ENCODE assay signal across 12 cellular contexts in the genomic region with DNA sequence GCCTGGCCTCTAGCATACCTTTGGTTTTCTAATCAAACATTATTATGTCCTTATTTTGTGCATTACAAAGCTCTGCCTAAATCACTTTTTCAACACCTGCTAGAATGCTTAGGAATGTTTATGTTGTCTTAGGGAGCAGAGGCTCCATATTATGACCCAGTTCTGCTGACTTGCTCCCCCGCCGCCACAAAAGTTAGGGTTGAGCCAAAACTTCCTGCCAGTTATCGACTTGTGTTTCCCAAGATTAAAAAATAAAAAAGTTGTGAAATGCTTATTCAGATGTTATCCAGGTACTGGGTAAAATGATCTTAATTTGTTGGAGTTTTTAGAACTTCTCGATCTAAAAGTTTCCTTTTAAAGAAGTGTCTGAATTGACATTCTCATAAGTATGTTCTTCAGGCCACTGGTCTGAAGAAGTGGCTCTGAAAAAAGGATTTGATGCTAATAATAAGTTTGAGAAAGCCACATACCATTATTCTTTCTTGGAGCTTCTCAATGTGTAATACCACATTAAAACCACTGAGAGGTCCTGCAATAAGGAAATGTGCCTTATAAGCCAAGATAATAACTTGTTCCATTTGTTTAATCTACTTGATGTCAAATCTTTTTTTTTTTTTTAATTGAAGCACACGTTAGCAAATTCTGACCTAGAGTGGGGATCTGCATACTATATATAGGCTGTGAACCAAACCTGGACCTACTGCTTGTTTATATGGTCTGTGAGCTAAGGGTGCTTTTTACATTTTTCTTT. TPM values are rescaled to one million over a fixed set of nuclear protein-coding genes. Genes with fewer than 3 reads are reported as not detected.
A peak's percentile ranks its signal among the peaks of the same experiment; 100 is the strongest.
DNase-seq lines count a peak whose midpoint lies in the region; ATAC-seq and TF ChIP-seq lines count a peak whose summit lies in the region.
"Had no signal": no experiment of that assay in that cellular context is flagged by ENCODE, and none has a peak within 500 bp of the region (broad histone marks: within the 10 kb centered on the region; RNA-seq: fewer than 3 reads in every experiment).

No MANE protein-coding gene starts in this region.

- H3K4me2 ChIP-seq in SK-N-SH = peak overlapping the region; percentile 94

- H2AFZ ChIP-seq in SK-N-SH (ENCODE audit: low read depth) = no peak overlapping the region

- H3K4me1 ChIP-seq in SK-N-SH (ENCODE audit: control insufficient read depth in 1 of 2, insufficient read depth in 2 of 2, low read depth in 1 of 2, low read length in 1 of 2) (peaks cover 6 to 10% of the 10 kb centered on the region in 2 experiments; a peak in 3 of 4 replicates), gastroesophageal sphincter (peaks cover 0 to 48% (median 17%) of the 10 kb centered on the region in 3 donors)

- H3K36me3 ChIP-seq in SK-N-SH (replicated peaks in 1 of 2; ENCODE audit: control insufficient read depth in 1 of 2, insufficient read depth in 2 of 2, low read length in 1 of 2) (peaks cover 2 to 23% of the 10 kb centered on the region in 2 experiments), gastroesophageal sphincter (peaks cover 0 to 36% of the 10 kb centered on the region in 2 donors)

- H3K27ac ChIP-seq in SK-N-SH (ENCODE audit: low read depth in 2 of 2, low read length in 1 of 2) = peak overlapping the region in 1 of 2 experiments; percentile 12; a peak in 1 of 4 replicates
- peak overlapping the region in 3 of 4 donors; percentile 94 to 98 (median 94) for H3K27ac ChIP-seq in gastroesophageal sphincter

- peaks cover 38% of the 10 kb centered on the region for H3K4me1 Mint-ChIP-seq in activated CD8-positive, alpha-beta T cell treated with anti-CD3 and anti-CD28 coated beads for 36 hours (ENCODE audit: low read depth)
- peaks cover 44% of the 10 kb centered on the region for H3K4me1 Mint-ChIP-seq in stimulated activated memory B cell treated with anti-CD40 and anti-IgM and Interleukin-4, amounts not matched to agents 10 μg/mL and 1 μg/mL and 100 μg/mL, for 72 hours
- peaks cover 23 to 38% of the 10 kb centered on the region in 2 donors for H3K4me1 Mint-ChIP-seq in stimulated activated naive B cell treated with anti-CD40 and anti-IgM and Interleukin-4, amounts not matched to agents 10 μg/mL and 1 μg/mL and 100 μg/mL, for 72 hours

- H3K4me3 ChIP-seq in SK-N-SH (ENCODE audit: low read depth in 2 of 2, low read length in 1 of 2) = peak overlapping the region in 1 of 2 experiments; percentile 99; a peak in 1 of 4 replicates
- H3K4me3 ChIP-seq in gastroesophageal sphincter = peak overlapping the region in 1 of 2 donors; percentile 71
- H3K4me3 ChIP-seq: right atrium auricular region had no signal

- TF ChIP-seq EP300 in SK-N-SH (IDR thresholded peaks at IDR 0.05; ENCODE audit: borderline replicate concordance in 1 of 2, low read depth in 1 of 2, low read length in 1 of 2) (no peak), gastroesophageal sphincter (IDR thresholded peaks at IDR 0.05) (no peak)

- H3K79me2 ChIP-seq in SK-N-SH (ENCODE audit: insufficient read depth) = peaks cover 74% of the 10 kb centered on the region

- WGBS in SK-N-SH (ENCODE audit: low lambda C conversion rate) = 85% methylated on average over 5 of the region's 5 CpGs
- WGBS in gastroesophageal sphincter (ENCODE audit: low coverage in 1 of 2), 2 donors = 52 to 54% methylated on average over 5 of the region's 5 CpGs

- H3K27me3 ChIP-seq in SK-N-SH (ENCODE audit: insufficient read depth) = no peaks in the 10 kb centered on the region
- H3K27me3 ChIP-seq in gastroesophageal sphincter = no peaks in the 10 kb centered on the region
- H3K27me3 ChIP-seq: right atrium auricular region had no signal

- no peak for DNase-seq in SK-N-SH
- no peak for DNase-seq in activated CD8-positive, alpha-beta T cell treated with anti-CD3 and anti-CD28 coated beads for 36 hours
- DNase-seq in GM10248 (ENCODE audit: extremely low spot score) = no peak
- no peak for DNase-seq in stimulated activated naive B cell treated with anti-CD40 and anti-IgM and Interleukin-4, amounts not matched to agents 10 μg/mL and 1 μg/mL and 100 μg/mL, for 72 hours
- DNase-seq: 8988T, NCI-H2107, SW 1271 had no signal

- TF ChIP-seq RAD21 in SK-N-SH (IDR thresholded peaks at IDR 0.05; ENCODE audit: low read length) = no peak

- H3K9me2 ChIP-seq in SK-N-SH = no peaks in the 10 kb centered on the region

- no peaks in the 10 kb centered on the region for H3K27me3 Mint-ChIP-seq in activated CD8-positive, alpha-beta T cell treated with anti-CD3 and anti-CD28 coated beads for 36 hours
- H3K27me3 Mint-ChIP-seq in stimulated activated memory B cell treated with anti-CD40 and anti-IgM and Interleukin-4, amounts not matched to agents 10 μg/mL and 1 μg/mL and 100 μg/mL, for 72 hours = no peaks in the 10 kb centered on the region
- no peaks in the 10 kb centered on the region for H3K27me3 Mint-ChIP-seq in stimulated activated naive B cell treated with anti-CD40 and anti-IgM and Interleukin-4, amounts not matched to agents 10 μg/mL and 1 μg/mL and 100 μg/mL, for 72 hours

- intact Hi-C loops in activated CD8-positive, alpha-beta T cell treated with anti-CD3 and anti-CD28 coated beads for 36 hours (cut with micrococcal nuclease) = no loop called here

- H3K9me3 ChIP-seq in SK-N-SH = no peaks in the 10 kb centered on the region
- H3K9me3 ChIP-seq in gastroesophageal sphincter = no peaks in the 10 kb centered on the region
- H3K9me3 ChIP-seq: right atrium auricular region had no signal

- POLR2A ChIA-PET in SK-N-SH (lab: Yijun Ruan, JAX) (interaction anchor here (0.6 kb wide), 1 partner anchor 164 kb away, joined by 3 read pairs; no protein-coding TSS in a partner anchor), GM10248 (lab: Yijun Ruan, JAX) (no interaction called here)
- POLR2A ChIA-PET in activated CD8-positive, alpha-beta T cell treated with anti-CD3 and anti-CD28 coated beads for 36 hours (lab: Charles Lee) = interaction anchor here (0.6 to 4.6 kb wide), 4 partner anchors 9 to 228 kb away, joined by 3 to 18 read pairs (median 8); partner anchors contain the start of gene LIMK2

- CTCF ChIA-PET in SK-N-SH (lab: Yijun Ruan, JAX) = interaction anchor here (0.6 to 4.8 kb wide), 3 partner anchors 12 to 77 kb away, joined by 3 to 44 read pairs (median 3); partner anchors contain the start of gene SELENOM
- CTCF ChIA-PET in activated CD8-positive, alpha-beta T cell treated with anti-CD3 and anti-CD28 coated beads for 36 hours (lab: Charles Lee) = interaction anchor here (0.9 to 1.4 kb wide), 4 partner anchors 12 to 128 kb away, joined by 3 to 5 read pairs (median 4); partner anchors contain the start of gene SELENOM
- CTCF ChIA-PET in GM10248 (lab: Yijun Ruan, JAX) = interaction anchor here (1.0 to 2.2 kb wide), 4 partner anchors 17 to 77 kb away, joined by 3 to 7 read pairs (median 4); partner anchors contain the start of gene LIMK2

- no peak overlapping the region for H3K9ac ChIP-seq in SK-N-SH

- H4K20me1 ChIP-seq in SK-N-SH (ENCODE audit: insufficient read depth) = no peaks in the 10 kb centered on the region

- no peak for ATAC-seq in SK-N-SH treated with all-trans-retinoic acid at 6 μM for 48 hours
- ATAC-seq in activated CD8-positive, alpha-beta T cell treated with anti-CD3 and anti-CD28 coated beads for 36 hours = no peak
- no peak for ATAC-seq in gastroesophageal sphincter
- no peak for ATAC-seq in stimulated activated memory B cell treated with anti-CD40 and anti-IgM and Interleukin-4, amounts not matched to agents 10 μg/mL and 1 μg/mL and 100 μg/mL, for 72 hours
- no peak for ATAC-seq in GM18498 (IDR thresholded peaks at IDR 0.05; ENCODE audit: unreplicated experiment)
- ATAC-seq in stimulated activated naive B cell treated with anti-CD40 and anti-IgM and Interleukin-4, amounts not matched to agents 10 μg/mL and 1 μg/mL and 100 μg/mL, for 72 hours (replicated peaks) = no peak

- peak; percentile 37 for TF ChIP-seq CTCF in SK-N-SH (IDR thresholded peaks at IDR 0.05)
- TF ChIP-seq CTCF in activated CD8-positive, alpha-beta T cell treated with anti-CD3 and anti-CD28 coated beads for 36 hours (IDR thresholded peaks at IDR 0.05) = no peak
- TF ChIP-seq CTCF in gastroesophageal sphincter (IDR thresholded peaks at IDR 0.05) = peak in 3 of 4 experiments; percentile 6 to 53 (median 34)
- TF ChIP-seq CTCF in GM10248 (IDR thresholded peaks at IDR 0.05; ENCODE audit: control extremely low read depth, extremely low read depth, low read depth, missing control alignments) = no peak

- H3K9me3 Mint-ChIP-seq in activated CD8-positive, alpha-beta T cell treated with anti-CD3 and anti-CD28 coated beads for 36 hours = no peaks in the 10 kb centered on the region
- no peaks in the 10 kb centered on the region for H3K9me3 Mint-ChIP-seq in stimulated activated memory B cell treated with anti-CD40 and anti-IgM and Interleukin-4, amounts not matched to agents 10 μg/mL and 1 μg/mL and 100 μg/mL, for 72 hours
- no peaks in the 10 kb centered on the region for H3K9me3 Mint-ChIP-seq in stimulated activated naive B cell treated with anti-CD40 and anti-IgM and Interleukin-4, amounts not matched to agents 10 μg/mL and 1 μg/mL and 100 μg/mL, for 72 hours

- H3K36me3 Mint-ChIP-seq in activated CD8-positive, alpha-beta T cell treated with anti-CD3 and anti-CD28 coated beads for 36 hours (ENCODE audit: low read depth) = peaks cover 13% of the 10 kb centered on the region
- peaks cover 23% of the 10 kb centered on the region for H3K36me3 Mint-ChIP-seq in stimulated activated memory B cell treated with anti-CD40 and anti-IgM and Interleukin-4, amounts not matched to agents 10 μg/mL and 1 μg/mL and 100 μg/mL, for 72 hours
- peaks cover 18 to 20% of the 10 kb centered on the region in 2 donors for H3K36me3 Mint-ChIP-seq in stimulated activated naive B cell treated with anti-CD40 and anti-IgM and Interleukin-4, amounts not matched to agents 10 μg/mL and 1 μg/mL and 100 μg/mL, for 72 hours

- TF ChIP-seq POLR2A in gastroesophageal sphincter (IDR thresholded peaks at IDR 0.05) = no peak

- H3F3A ChIP-seq in SK-N-SH (replicated peaks; ENCODE audit: insufficient read depth) = peaks cover 18% of the 10 kb centered on the region

- H3K4me3 Mint-ChIP-seq in activated CD8-positive, alpha-beta T cell treated with anti-CD3 and anti-CD28 coated beads for 36 hours = peak overlapping the region; percentile 94
- no peak overlapping the region for H3K4me3 Mint-ChIP-seq in stimulated activated memory B cell treated with anti-CD40 and anti-IgM and Interleukin-4, amounts not matched to agents 10 μg/mL and 1 μg/mL and 100 μg/mL, for 72 hours
- H3K4me3 Mint-ChIP-seq in stimulated activated naive B cell treated with anti-CD40 and anti-IgM and Interleukin-4, amounts not matched to agents 10 μg/mL and 1 μg/mL and 100 μg/mL, for 72 hours = no peak overlapping the region

- peak overlapping the region; percentile 68 for H3K27ac Mint-ChIP-seq in activated CD8-positive, alpha-beta T cell treated with anti-CD3 and anti-CD28 coated beads for 36 hours
- H3K27ac Mint-ChIP-seq in stimulated activated memory B cell treated with anti-CD40 and anti-IgM and Interleukin-4, amounts not matched to agents 10 μg/mL and 1 μg/mL and 100 μg/mL, for 72 hours = peak overlapping the region; percentile 96
- H3K27ac Mint-ChIP-seq in stimulated activated naive B cell treated with anti-CD40 and anti-IgM and Interleukin-4, amounts not matched to agents 10 μg/mL and 1 μg/mL and 100 μg/mL, for 72 hours = no peak overlapping the region

RNA-seq across cellular contexts. Expression of gene RNF185, which starts 2.2 kb away (rescaled TPM):
- polyA plus RNA-seq in SK-N-SH (2012; rRNA removed) = 21.7 and 32.1 TPM in 2 replicates
- polyA plus RNA-seq in SK-N-SH (2012; cell fraction: cytosol; rRNA removed) = 18.4 and 24.3 TPM in 2 replicates
- 22.4 and 31.8 TPM in 2 replicates for polyA plus RNA-seq in SK-N-SH (2012; cell fraction: nucleus; rRNA removed)
- total RNA-seq in activated CD8-positive, alpha-beta T cell treated with anti-CD3 and anti-CD28 coated beads for 36 hours = 10 to 100 TPM; 14.3 to 14.6 TPM
- 10 to 100 TPM; 47.9 to 66.9 (median 62.5) TPM for total RNA-seq in gastroesophageal sphincter

RNA-seq across cellular contexts. Expression of gene PLA2G3, which starts 21.9 kb away (rescaled TPM):
- not detected in 2 replicates for polyA plus RNA-seq in SK-N-SH (2012; rRNA removed)
- polyA plus RNA-seq in SK-N-SH (2012; cell fraction: cytosol; rRNA removed) = not detected in 2 replicates
- polyA plus RNA-seq in SK-N-SH (2012; cell fraction: nucleus; rRNA removed) = not detected in 2 replicates
- not detected for total RNA-seq in activated CD8-positive, alpha-beta T cell treated with anti-CD3 and anti-CD28 coated beads for 36 hours
- under 1 TPM in 3 of 4 donors, not detected in 1; 0.12 to 0.47 (median 0.22) TPM for total RNA-seq in gastroesophageal sphincter
- total RNA-seq: right atrium auricular region had no signal

RNA-seq across cellular contexts. Expression of gene INPP5J, which starts 39.4 kb away (rescaled TPM):
- 3.2 TPM in 2 replicates for polyA plus RNA-seq in SK-N-SH (2012; rRNA removed)
- 0.73 and 1.2 TPM in 2 replicates for polyA plus RNA-seq in SK-N-SH (2012; cell fraction: cytosol; rRNA removed)
- polyA plus RNA-seq in SK-N-SH (2012; cell fraction: nucleus; rRNA removed) = 14.7 and 18.9 TPM in 2 replicates
- total RNA-seq in activated CD8-positive, alpha-beta T cell treated with anti-CD3 and anti-CD28 coated beads for 36 hours = under 1 TPM; 0.09 to 0.29 TPM
- total RNA-seq in gastroesophageal sphincter = 1 to 10 TPM in 3 of 4 donors, under 1 TPM in 1; 0.54 to 5.3 (median 2.1) TPM

RNA-seq across cellular contexts. Expression of gene LIMK2, which starts 49.9 kb away (rescaled TPM):
- polyA plus RNA-seq in SK-N-SH (2012; rRNA removed) = 9.8 and 10.7 TPM in 2 replicates
- 8.0 and 8.6 TPM in 2 replicates for polyA plus RNA-seq in SK-N-SH (2012; cell fraction: cytosol; rRNA removed)
- 41.7 and 60.0 TPM in 2 replicates for polyA plus RNA-seq in SK-N-SH (2012; cell fraction: nucleus; rRNA removed)
- 10 to 100 TPM; 23.2 to 25.5 TPM for total RNA-seq in activated CD8-positive, alpha-beta T cell treated with anti-CD3 and anti-CD28 coated beads for 36 hours
- 10 to 100 TPM; 13.4 to 19.1 (median 15.9) TPM for total RNA-seq in gastroesophageal sphincter

RNA-seq across cellular contexts. Expression of gene SELENOM, which starts 54.8 kb away (rescaled TPM):
- 97.1 and 117 TPM in 2 replicates for polyA plus RNA-seq in SK-N-SH (2012; rRNA removed)
- polyA plus RNA-seq in SK-N-SH (2012; cell fraction: cytosol; rRNA removed) = 55.2 and 84.3 TPM in 2 replicates
- 81.0 and 129 TPM in 2 replicates for polyA plus RNA-seq in SK-N-SH (2012; cell fraction: nucleus; rRNA removed)
- 1 to 10 TPM; 3.6 to 5.8 TPM for total RNA-seq in activated CD8-positive, alpha-beta T cell treated with anti-CD3 and anti-CD28 coated beads for 36 hours
- total RNA-seq in gastroesophageal sphincter = 1,000 to 10,000 TPM in 3 of 4 donors, 100 to 1,000 TPM in 1; 941 to 2,300 (median 1,432) TPM

Comparison
In these comparisons a context has a peak if more than half of its experiments do, and no peak if none do; other contexts are left out.
1. CTCF ChIP-seq: peak in SK-N-SH (single experiment) and gastroesophageal sphincter (3 of 4); none in activated CD8-positive, alpha-beta T cell treated with anti-CD3 and anti-CD28 coated beads for 36 hours (single experiment) and GM10248 (single experiment).